1 cellular context compared by ENCODE assay signal in genomic region chr11:121348220-121348875, GRCh38.
TF ChIP-seq lines count a peak whose summit lies in the region.

No MANE protein-coding gene starts in this region.

TF ChIP-seq in HepG2, 621 proteins besides CTCF, POLR2A, EP300 and RAD21 (continued from another document):
- TF ChIP-seq YY1 (IDR thresholded peaks at IDR 0.05; ENCODE audit: insufficient read depth, insufficient replicate concordance, low read depth, low read length) (no peak), ELK4 (CRISPR knock-in tag; IDR thresholded peaks at IDR 0.05; ENCODE audit: borderline replicate concordance) (no peak), ZNF468 (CRISPR knock-in tag; IDR thresholded peaks at IDR 0.05) (no peak), SMC3 (IDR thresholded peaks at IDR 0.05; ENCODE audit: low read length) (no peak), ZKSCAN1 (IDR thresholded peaks at IDR 0.05; ENCODE audit: low read length) (no peak), HNRNPK (IDR thresholded peaks at IDR 0.05; ENCODE audit: low read depth, low read length, poor library complexity, severe bottlenecking) (no peak), ZNF160 (CRISPR knock-in tag; IDR thresholded peaks at IDR 0.05) (no peak), ZNF407 (CRISPR knock-in tag; IDR thresholded peaks at IDR 0.05; ENCODE audit: not compliant biosample characterization) (no peak), ZNF839 (CRISPR knock-in tag; IDR thresholded peaks at IDR 0.05; ENCODE audit: borderline replicate concordance) (no peak), HNF1B (CRISPR knock-in tag; IDR thresholded peaks at IDR 0.05) (no peak), ZNF256 (CRISPR knock-in tag; conservative IDR thresholded peaks at IDR 0.05) (no peak), ZNF333 (CRISPR knock-in tag; IDR thresholded peaks at IDR 0.05; ENCODE audit: borderline replicate concordance) (no peak), STAG1 (CRISPR knock-in tag; IDR thresholded peaks at IDR 0.05) (no peak)
